ENCODE assay signal across 17 cellular contexts in the genomic region with DNA sequence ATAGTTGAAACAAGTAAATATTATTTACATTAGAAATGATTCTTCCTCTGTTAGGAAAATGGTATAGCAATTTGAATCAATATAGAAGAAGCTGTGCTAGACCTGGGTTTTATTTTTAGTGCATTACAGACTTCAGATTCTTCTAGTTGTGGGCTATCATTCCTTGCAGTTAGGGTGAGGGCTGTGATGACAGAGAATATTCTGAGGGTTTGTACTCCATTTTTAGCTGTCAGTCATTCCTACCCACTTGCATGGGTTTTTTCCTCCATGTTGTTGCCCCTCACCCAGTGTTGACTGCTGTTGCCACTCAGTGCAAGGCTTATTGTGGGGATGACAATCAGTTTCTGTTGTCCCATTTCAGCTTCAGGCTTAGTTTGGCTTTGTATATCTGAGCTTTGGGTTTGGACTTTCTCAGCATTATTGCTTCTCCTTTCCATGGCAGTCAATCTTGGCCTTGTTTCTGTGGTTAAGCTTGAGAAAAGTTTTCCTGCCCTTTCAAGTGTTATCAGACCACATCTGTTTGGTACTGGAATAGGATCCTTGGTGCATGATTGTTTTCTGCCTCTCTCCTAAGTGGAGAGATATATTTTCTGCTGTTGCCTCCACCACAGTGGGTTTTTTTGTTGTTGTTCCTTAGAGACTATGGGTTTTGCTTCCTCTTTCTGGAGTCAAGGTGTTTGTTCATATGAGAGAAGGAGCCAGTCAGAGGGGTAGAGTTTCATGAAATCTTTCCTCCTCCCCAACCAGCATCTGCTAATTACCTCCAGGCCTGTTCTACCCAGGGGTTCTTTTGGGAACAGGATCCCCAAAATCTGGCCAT.
DNase-seq lines count a peak whose midpoint lies in the region; ATAC-seq and TF ChIP-seq lines count a peak whose summit lies in the region.
"Had no signal": no experiment of that assay in that cellular context is flagged by ENCODE, and none has a peak within 500 bp of the region (broad histone marks: within the 10 kb centered on the region; RNA-seq: fewer than 3 reads in every experiment).

No MANE protein-coding gene starts in this region.

- ATAC-seq in HG02852 (IDR thresholded peaks at IDR 0.05; ENCODE audit: unreplicated experiment) (peak; percentile 96), HG03571 (IDR thresholded peaks at IDR 0.05; ENCODE audit: unreplicated experiment) (peak; percentile 78)
- ATAC-seq: esophagus mucosa; stimulated activated naive CD8-positive, alpha-beta T cell treated with anti-CD3 and anti-CD28 coated beads, Interleukin-15, amount 100 ng/mL, for 72 hours; WTC11 had no signal

- no peak for TF ChIP-seq CTCF in chondrocyte (IDR thresholded peaks at IDR 0.05)
- no peak for TF ChIP-seq CTCF in brain microvascular endothelial cell (IDR thresholded peaks at IDR 0.05; ENCODE audit: low read depth, low read length, missing control alignments)

- H3K9me3 Mint-ChIP-seq in chondrocyte (ENCODE audit: low read depth) = peaks cover 18% of the 10 kb centered on the region

- no peaks in the 10 kb centered on the region for H3K27me3 ChIP-seq in brain microvascular endothelial cell (replicated peaks)
- H3K27me3 ChIP-seq: breast epithelium had no signal

- H3K27ac ChIP-seq in brain microvascular endothelial cell = no peak overlapping the region
- H3K27ac ChIP-seq: 22Rv1, breast epithelium, RWPE1 had no signal

- DNase-seq in NOMO-1 (lab: John Stamatoyannopoulos, UW; ENCODE audit: unreplicated experiment in 2 of 2) (peak; percentile 23 to 59), NOMO-1 treated with dmso at 0.1 percent for 144 hours (lab: John Stamatoyannopoulos, UW; ENCODE audit: unreplicated experiment) (no peak), mesenteric fat pad (ENCODE audit: low spot score) (no peak), chondrocyte (ENCODE audit: low spot score) (no peak), brain microvascular endothelial cell (no peak), NCI-H510A treated with DMSO at 0.1 percent for 48 hours (lab: John Stamatoyannopoulos, UW) (no peak)
- DNase-seq: NCI-H187 treated with DMSO at 0.1 percent for 48 hours; stimulated activated naive CD8-positive, alpha-beta T cell treated with anti-CD3 and anti-CD28 coated beads, Interleukin-15, amount 100 ng/mL, for 72 hours had no signal

- H3K4me3 ChIP-seq in brain microvascular endothelial cell (ENCODE audit: low read depth, low read length) = no peak overlapping the region
- H3K4me3 ChIP-seq: breast epithelium had no signal

- H3K36me3 ChIP-seq in brain microvascular endothelial cell (replicated peaks) = no peaks in the 10 kb centered on the region
- H3K36me3 ChIP-seq: breast epithelium had no signal

- in situ Hi-C loops in brain microvascular endothelial cell (cut with HindIII; ENCODE audit: low pct_ligation_motif_present, low sequenced_read_pairs) = no loop called here

- no peak overlapping the region for H3K4me3 Mint-ChIP-seq in chondrocyte (ENCODE audit: unreplicated experiment)
- H3K4me3 Mint-ChIP-seq: activated T-helper 1 cell treated with anti-CD3 and anti-CD28 coated beads, Interleukin-12 subunit alpha, Interleukin-12 subunit beta, Interleukin-2, Interleukin-4 antibody, amounts not matched to agents 30 ng/mL and 10 ng/mL and 1 ng/mL, durations not matched to agents 14 hours and 24 hours and 36 hours; neural crest cell; stimulated activated naive CD8-positive, alpha-beta T cell treated with anti-CD3 and anti-CD28 coated beads, Interleukin-15, amount 100 ng/mL, for 72 hours; WTC11 had no signal

- H3K27ac Mint-ChIP-seq in chondrocyte (ENCODE audit: unreplicated experiment) = no peak overlapping the region
- H3K27ac Mint-ChIP-seq: activated T-helper 1 cell treated with anti-CD3 and anti-CD28 coated beads, Interleukin-12 subunit alpha, Interleukin-12 subunit beta, Interleukin-2, Interleukin-4 antibody, amounts not matched to agents 30 ng/mL and 10 ng/mL and 1 ng/mL, durations not matched to agents 14 hours and 24 hours and 36 hours; stimulated activated naive CD8-positive, alpha-beta T cell treated with anti-CD3 and anti-CD28 coated beads, Interleukin-15, amount 100 ng/mL, for 72 hours; WTC11 had no signal

- peaks cover 2% of the 10 kb centered on the region for H3K36me3 Mint-ChIP-seq in chondrocyte (ENCODE audit: low read depth)

- no peaks in the 10 kb centered on the region for H3K27me3 Mint-ChIP-seq in chondrocyte (ENCODE audit: low read depth)
- H3K27me3 Mint-ChIP-seq: stimulated activated naive CD8-positive, alpha-beta T cell treated with anti-CD3 and anti-CD28 coated beads, Interleukin-15, amount 100 ng/mL, for 72 hours had no signal

- peaks cover 5% of the 10 kb centered on the region for H3K4me1 Mint-ChIP-seq in chondrocyte (ENCODE audit: low read depth)
- H3K4me1 Mint-ChIP-seq: neural crest cell; stimulated activated naive CD8-positive, alpha-beta T cell treated with anti-CD3 and anti-CD28 coated beads, Interleukin-15, amount 100 ng/mL, for 72 hours had no signal

Comparison
In these comparisons a context has a peak if more than half of its experiments do, and no peak if none do; other contexts are left out.
1. DNase-seq: peak in NOMO-1 (2 of 2); none in NOMO-1 treated with dmso at 0.1 percent for 144 hours (single experiment), mesenteric fat pad (single experiment), chondrocyte (single experiment), brain microvascular endothelial cell (single experiment) and NCI-H510A treated with DMSO at 0.1 percent for 48 hours (single experiment).